In the genomic region with DNA sequence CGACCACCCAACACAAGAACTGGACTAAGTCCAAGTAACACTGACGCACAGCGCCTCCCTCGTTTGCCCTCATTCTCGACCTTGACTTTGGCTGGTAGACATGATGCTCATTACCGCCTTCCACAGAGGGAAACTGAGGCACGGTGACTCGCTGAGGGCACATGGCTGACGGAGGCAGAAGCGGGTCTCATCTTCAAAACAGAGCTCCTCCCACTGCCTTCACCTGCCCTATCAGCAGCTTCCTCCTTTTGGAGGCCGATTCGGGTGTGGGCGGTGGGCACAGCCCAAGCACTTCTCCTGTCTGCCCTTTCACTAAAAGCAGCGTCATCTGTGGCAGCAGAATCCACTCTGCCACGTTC, we compare ENCODE assay signal across 10 cellular contexts. TPM values are rescaled to one million over a fixed set of nuclear protein-coding genes. Genes with fewer than 3 reads are reported as not detected.
A peak's percentile ranks its signal among the peaks of the same experiment; 100 is the strongest.
DNase-seq lines count a peak whose midpoint lies in the region; TF ChIP-seq lines count a peak whose summit lies in the region.
"Had no signal": no experiment of that assay in that cellular context is flagged by ENCODE, and none has a peak within 500 bp of the region (broad histone marks: within the 10 kb centered on the region; RNA-seq: fewer than 3 reads in every experiment).

No MANE protein-coding gene starts in this region.

- H3K4me3 ChIP-seq in adrenal gland (no peak overlapping the region), hepatocyte (no peak overlapping the region), GM23248 (no peak overlapping the region)

- H3K4me2 ChIP-seq in hepatocyte (no peak overlapping the region), GM23248 (ENCODE audit: unreplicated experiment) (no peak overlapping the region)

- no peak overlapping the region for H2AFZ ChIP-seq in hepatocyte
- H2AFZ ChIP-seq in GM23248: no peak overlapping the region

- no peaks in the 10 kb centered on the region; the same call in 1 of the 2 replicates for H3F3A ChIP-seq in GM23248 (ENCODE audit: insufficient read depth)

- WGBS in adrenal gland, 4 donors: 48 to 71% (median 57%) methylated on average over 11 to 15 of the region's 15 CpGs
- WGBS in hepatocyte (ENCODE audit: low lambda C conversion rate, missing lambda C conversion rate): 82% methylated on average over 15 of the region's 15 CpGs
- WGBS in GM23248 (ENCODE audit: low coverage in 1 of 2, low lambda C conversion rate in 2 of 2, missing lambda C conversion rate in 2 of 2), 2 experiments: 57 to 64% methylated on average over 15 of the region's 15 CpGs

- H3K27me3 ChIP-seq in adrenal gland (no peaks in the 10 kb centered on the region), hepatocyte (no peaks in the 10 kb centered on the region), GM23248 (replicated peaks; ENCODE audit: insufficient read depth) (peaks cover 9% of the 10 kb centered on the region; the same call in 1 of the 2 replicates)
- H3K27me3 ChIP-seq: gastroesophageal sphincter had no signal

- H3K36me3 ChIP-seq in adrenal gland (replicated peaks in 1 of 2) (no peaks in the 10 kb centered on the region), hepatocyte (replicated peaks; ENCODE audit: insufficient read depth, low read depth) (no peaks in the 10 kb centered on the region), GM23248 (ENCODE audit: low read depth) (no peaks in the 10 kb centered on the region)
- H3K36me3 ChIP-seq: gastroesophageal sphincter had no signal

- H3K9me3 ChIP-seq in adrenal gland (replicated peaks in 1 of 3): no peaks in the 10 kb centered on the region
- no peaks in the 10 kb centered on the region for H3K9me3 ChIP-seq in hepatocyte (ENCODE audit: low read depth)
- H3K9me3 ChIP-seq in GM23248 (ENCODE audit: low read depth): no peaks in the 10 kb centered on the region
- H3K9me3 ChIP-seq: gastroesophageal sphincter had no signal

- H3K79me2 ChIP-seq in hepatocyte (peaks cover 29% of the 10 kb centered on the region), GM23248 (ENCODE audit: insufficient read depth) (peaks cover 25% of the 10 kb centered on the region)

- intact Hi-C loops in adrenal gland (cut with DNase I): no loop called here

- no peak overlapping the region for H3K9ac ChIP-seq in GM23248

- no peaks in the 10 kb centered on the region for H3K9me2 ChIP-seq in hepatocyte (replicated peaks; ENCODE audit: insufficient read depth)
- H3K9me2 ChIP-seq in GM23248 (ENCODE audit: insufficient read depth): no peaks in the 10 kb centered on the region

- TF ChIP-seq CTCF in adrenal gland (IDR thresholded peaks at IDR 0.05): no peak
- TF ChIP-seq CTCF in hepatocyte (IDR thresholded peaks at IDR 0.05; ENCODE audit: poor library complexity): no peak

- in situ Hi-C loops in GM23248 (cut with MboI): no loop called here

- no peak overlapping the region for H3K27ac ChIP-seq in adrenal gland
- no peak overlapping the region for H3K27ac ChIP-seq in hepatocyte
- H3K27ac ChIP-seq in GM23248: no peak overlapping the region

- H4K20me1 ChIP-seq in hepatocyte (ENCODE audit: insufficient read depth, poor library complexity, severe bottlenecking): peaks cover 25% of the 10 kb centered on the region
- peaks cover 14% of the 10 kb centered on the region; the same call in 1 of the 2 replicates for H4K20me1 ChIP-seq in GM23248 (ENCODE audit: insufficient read depth)

- H3K4me1 ChIP-seq in adrenal gland (replicated peaks in 1 of 2) (peaks cover 12 to 24% of the 10 kb centered on the region in 2 donors), hepatocyte (ENCODE audit: insufficient read depth) (peaks cover 16% of the 10 kb centered on the region), GM23248 (ENCODE audit: insufficient read depth) (peaks cover 13% of the 10 kb centered on the region)

- DNase-seq in Daoy (ENCODE audit: low read depth) (peak; percentile 11), RPMI8226 (peak; percentile 40), adrenal gland (peak in 4 of 7 donors; percentile 23 to 66 (median 32)), hepatocyte (ENCODE audit: low spot score) (no peak), cerebellar nuclear complex (lab: John Stamatoyannopoulos, UW) (no peak), retina (no peak), GM23248 (no peak)
- peak; percentile 16 to 33 (median 30) for DNase-seq in stimulated activated CD4-positive, alpha-beta T cell treated with anti-CD3 and anti-CD28 coated beads, Interleukin-12 subunit alpha, Interleukin-12 subunit beta, amount 100 ng/mL, for 48 hours (ENCODE audit: low read depth in 2 of 3, low spot score in 1 of 3)
- DNase-seq: NCI-H2029 had no signal

- no peak for TF ChIP-seq POLR2A in adrenal gland (IDR thresholded peaks at IDR 0.05)

RNA-seq across cellular contexts. Expression of gene KMT5B, which starts 2.0 kb away (rescaled TPM):
- total RNA-seq in Daoy (2014; rRNA removed; shearing (Covaris generic)): 19.5 and 21.0 TPM in 2 replicates
- 100 to 1,000 TPM in 1 of 8 donors, 10 to 100 TPM in 7; 22.6 to 121 (median 36.9) TPM for total RNA-seq in adrenal gland
- 10 to 100 TPM; 23.3 to 45.1 (median 30.2) TPM for polyA plus RNA-seq in adrenal gland
- 36.0 TPM in 2 replicates for total RNA-seq in hepatocyte
- polyA plus RNA-seq in hepatocyte: 26.9 and 29.9 TPM in 2 replicates
- total RNA-seq in GM23248 (2014; rRNA removed; shearing (Covaris generic)): 17.7 and 25.9 TPM in 2 replicates
- 21.0 and 22.9 TPM in 2 replicates for polyA plus RNA-seq in GM23248 (2016; fragmentation: Nextera tagmentation; extraction: Ambion mirVana)

RNA-seq across cellular contexts. Expression of gene C11orf24, which starts 56.7 kb away (rescaled TPM):
- total RNA-seq in Daoy (2014; rRNA removed; shearing (Covaris generic)): 32.2 and 46.7 TPM in 2 replicates
- total RNA-seq in adrenal gland: 10 to 100 TPM; 18.7 to 41.2 (median 27.2) TPM
- polyA plus RNA-seq in adrenal gland: 10 to 100 TPM; 23.4 to 46.5 (median 27.3) TPM
- 42.8 and 55.6 TPM in 2 replicates for total RNA-seq in hepatocyte
- polyA plus RNA-seq in hepatocyte: 76.2 TPM in 2 replicates
- 73.7 and 89.4 TPM in 2 replicates for total RNA-seq in GM23248 (2014; rRNA removed; shearing (Covaris generic))
- polyA plus RNA-seq in GM23248 (2016; fragmentation: Nextera tagmentation; extraction: Ambion mirVana): 105 and 109 TPM in 2 replicates

Comparison
In these comparisons a context has a peak if more than half of its experiments do, and no peak if none do; other contexts are left out.
1. DNase-seq: peak in Daoy (single experiment), RPMI8226 (single experiment), adrenal gland (4 of 7) and stimulated activated CD4-positive, alpha-beta T cell treated with anti-CD3 and anti-CD28 coated beads, Interleukin-12 subunit alpha, Interleukin-12 subunit beta, amount 100 ng/mL, for 48 hours (3 of 3); none in hepatocyte (single experiment), cerebellar nuclear complex (0 of 2), retina (single experiment) and GM23248 (single experiment).